In genomic region chr17:45138911-45139532, GRCh38 we compare ENCODE assay signal across 1 cellular context.
A peak's percentile ranks its signal among the peaks of the same experiment; 100 is the strongest.
TF ChIP-seq lines count a peak whose summit lies in the region.

No MANE protein-coding gene starts in this region.

TF ChIP-seq in HepG2, 621 proteins besides CTCF, POLR2A, EP300 and RAD21:
- TF ChIP-seq ZBTB42 (CRISPR knock-in tag; IDR thresholded peaks at IDR 0.05) = no peak
- no peak for TF ChIP-seq ZSCAN12 (CRISPR knock-in tag; IDR thresholded peaks at IDR 0.05)
- no peak for TF ChIP-seq MAFK (conservative IDR thresholded peaks at IDR 0.05 in 1 of 2, IDR thresholded peaks at IDR 0.05 in 1 of 2; ENCODE audit: low read length in 2 of 2)
- TF ChIP-seq SIX1 (CRISPR knock-in tag; IDR thresholded peaks at IDR 0.05; ENCODE audit: borderline replicate concordance) = no peak
- no peak for TF ChIP-seq ZUFSP (CRISPR knock-in tag; IDR thresholded peaks at IDR 0.05; ENCODE audit: borderline replicate concordance)
- no peak for TF ChIP-seq ZNF580 (CRISPR knock-in tag; IDR thresholded peaks at IDR 0.05; ENCODE audit: borderline replicate concordance, low read depth)
- no peak for TF ChIP-seq KLF13 (CRISPR knock-in tag; IDR thresholded peaks at IDR 0.05)
- peak; percentile 47 for TF ChIP-seq RBFOX2 (IDR thresholded peaks at IDR 0.05; ENCODE audit: low read depth, low read length)
- no peak for TF ChIP-seq HOXD1 (CRISPR knock-in tag; IDR thresholded peaks at IDR 0.05)
- TF ChIP-seq CBX1 (IDR thresholded peaks at IDR 0.05; ENCODE audit: low read depth) = no peak
- TF ChIP-seq THAP7 (CRISPR knock-in tag; IDR thresholded peaks at IDR 0.05) = no peak
- TF ChIP-seq ZNF558 (CRISPR knock-in tag; IDR thresholded peaks at IDR 0.05; ENCODE audit: borderline replicate concordance) = no peak
- TF ChIP-seq ZNF501 (CRISPR knock-in tag; IDR thresholded peaks at IDR 0.05) = no peak
- TF ChIP-seq FOSL1 (CRISPR knock-in tag; IDR thresholded peaks at IDR 0.05; ENCODE audit: borderline replicate concordance) = no peak
- TF ChIP-seq RBM22 (optimal IDR thresholded peaks at IDR 0.05; ENCODE audit: low read length) = peak; percentile 11
- peak; percentile 47 for TF ChIP-seq AGO2 (optimal IDR thresholded peaks at IDR 0.05; ENCODE audit: low read depth, low read length)
- TF ChIP-seq ZFP41 (CRISPR knock-in tag; IDR thresholded peaks at IDR 0.05; ENCODE audit: borderline replicate concordance) = no peak
